Comparison of ENCODE assay signal across 17 cellular contexts in the genomic region with DNA sequence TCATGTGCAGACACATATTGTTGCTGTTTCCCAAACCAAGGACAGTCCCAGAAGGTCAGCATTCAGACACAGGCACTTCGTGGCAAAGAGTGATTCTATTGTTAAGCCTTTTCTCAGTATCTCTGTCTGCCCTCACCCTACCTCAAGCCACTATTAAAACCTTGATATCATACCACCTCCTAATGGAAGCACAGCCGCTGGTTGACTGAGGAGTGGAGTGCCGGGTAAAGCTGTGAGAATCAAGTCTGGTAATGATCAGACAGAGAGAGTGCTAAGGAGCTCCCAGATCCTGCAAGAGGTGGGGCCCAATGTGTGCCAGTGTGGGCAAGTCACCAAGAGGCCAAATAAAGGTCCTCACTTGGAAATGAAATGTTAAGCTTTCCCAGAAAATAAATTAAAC.
"Had no signal": no experiment of that assay in that cellular context is flagged by ENCODE, and none has a peak within 500 bp of the region (broad histone marks: within the 10 kb centered on the region; RNA-seq: fewer than 3 reads in every experiment).

No MANE protein-coding gene starts in this region.

- H3K4me1 Mint-ChIP-seq: memory B cell, natural killer cell had no signal

- ATAC-seq: left lobe of liver, natural killer cell had no signal

- H3K4me1 ChIP-seq: lower lobe of right lung had no signal

- H3K9me3 ChIP-seq: heart right ventricle, lower lobe of right lung, ovary had no signal

- H3K27me3 ChIP-seq: ovary had no signal

- H3K36me3 ChIP-seq: heart right ventricle, lower lobe of right lung, ovary had no signal

- DNase-seq: effector CD4-positive, alpha-beta T cell; foreskin melanocyte; hypothalamus; kidney glomerular epithelial cell; lower lobe of right lung; natural killer cell; stimulated activated CD4-positive, alpha-beta T cell treated with anti-CD3 and anti-CD28 coated beads, Interleukin-2, amount 100 ng/mL, for 48 hours; stimulated activated naive CD4-positive, alpha-beta T cell treated with Interleukin-2 at 50 U/mL for 16 hours; trophoblast cell had no signal

- H3K4me3 ChIP-seq: coronary artery, heart right ventricle, lower lobe of right lung, ovary, smooth muscle cell had no signal

- H3K27ac Mint-ChIP-seq: memory B cell, mesothelial cell of epicardium, natural killer cell had no signal

- H3K36me3 Mint-ChIP-seq: memory B cell, mesothelial cell of epicardium, natural killer cell had no signal

- H3K4me3 Mint-ChIP-seq: memory B cell, mesothelial cell of epicardium, natural killer cell, neural crest cell had no signal

- H3K9me3 Mint-ChIP-seq: memory B cell, neural crest cell had no signal

- H3K27ac ChIP-seq: coronary artery, heart right ventricle, lower lobe of right lung, ovary had no signal
